ENCODE assay signal across 20 cellular contexts in genomic region chrX:9598344-9598743, GRCh38.
A peak's percentile ranks its signal among the peaks of the same experiment; 100 is the strongest.
DNase-seq lines count a peak whose midpoint lies in the region; ATAC-seq, FAIRE-seq and TF ChIP-seq lines count a peak whose summit lies in the region.
"Had no signal": no experiment of that assay in that cellular context is flagged by ENCODE, and none has a peak within 500 bp of the region (broad histone marks: within the 10 kb centered on the region; RNA-seq: fewer than 3 reads in every experiment).

No MANE protein-coding gene starts in this region.

- FAIRE-seq in endothelial cell of umbilical vein (lab: Jason Lieb, UNC) (no peak), RCC 7860 (lab: Jason Lieb, UNC) (no peak)

- H3K36me3 ChIP-seq in endothelial cell of umbilical vein (ENCODE audit: control insufficient read depth in 2 of 2, extremely low read depth in 1 of 2, insufficient read depth in 2 of 2, low read length in 2 of 2) (no peaks in the 10 kb centered on the region), stomach (no peaks in the 10 kb centered on the region)
- H3K36me3 ChIP-seq: MG63, SJCRH30 had no signal

- H4K20me1 ChIP-seq in endothelial cell of umbilical vein (replicated peaks; ENCODE audit: control insufficient read depth, extremely low read depth, insufficient read depth, low read length) = no peaks in the 10 kb centered on the region

- H3K9me1 ChIP-seq in endothelial cell of umbilical vein (replicated peaks; ENCODE audit: control insufficient read depth, extremely low read depth, insufficient read depth, low read length) = no peaks in the 10 kb centered on the region

- TF ChIP-seq POLR2A in endothelial cell of umbilical vein (IDR thresholded peaks at IDR 0.05; ENCODE audit: low read depth, low read length) (no peak), stomach (IDR thresholded peaks at IDR 0.05) (no peak)

- peaks cover 6% of the 10 kb centered on the region for H3K36me3 Mint-ChIP-seq in activated naive CD8-positive, alpha-beta T cell treated with anti-CD3 and anti-CD28 coated beads for 36 hours

- no peak for ATAC-seq in GM18870 (IDR thresholded peaks at IDR 0.05; ENCODE audit: unreplicated experiment)
- ATAC-seq: PC-3 had no signal

- H3K4me1 Mint-ChIP-seq in activated naive CD8-positive, alpha-beta T cell treated with anti-CD3 and anti-CD28 coated beads for 36 hours = peaks cover 2% of the 10 kb centered on the region

- intact Hi-C loops in endothelial cell of umbilical vein (cut with micrococcal nuclease) = no loop called here
- intact Hi-C loops in stomach (cut with DNase I; ENCODE audit: low total_unique reads) = no loop called here

- H3K27ac Mint-ChIP-seq in activated naive CD8-positive, alpha-beta T cell treated with anti-CD3 and anti-CD28 coated beads for 36 hours = no peak overlapping the region
- H3K27ac Mint-ChIP-seq: H9 had no signal

- TF ChIP-seq CTCF in VCaP (conservative IDR thresholded peaks at IDR 0.05) = no peak
- no peak for TF ChIP-seq CTCF in endothelial cell of umbilical vein (IDR thresholded peaks at IDR 0.05; ENCODE audit: extremely low read depth in 1 of 2, insufficient read depth in 1 of 2, low read depth in 1 of 2, low read length in 2 of 2)
- no peak for TF ChIP-seq CTCF in stomach (IDR thresholded peaks at IDR 0.05)

- H3K9ac ChIP-seq in endothelial cell of umbilical vein (replicated peaks; ENCODE audit: extremely low read depth, insufficient read depth, low read length) = no peak overlapping the region

- DNase-seq in M059J (ENCODE audit: low read depth) = peak; percentile 15
- peak; percentile 2 for DNase-seq in endothelial cell of umbilical vein (ENCODE audit: low read depth, low spot score)
- peak; percentile 71 for DNase-seq in stomach
- DNase-seq in RCC 7860 (ENCODE audit: low spot score) = no peak
- DNase-seq in activated naive CD8-positive, alpha-beta T cell treated with anti-CD3 and anti-CD28 coated beads for 36 hours = no peak
- DNase-seq: AML-193, DMS79 treated with DMSO at 0.1 percent for 48 hours, H9, IMR-90, MG63, NCI-H1092, NCI-H146, NCI-H2029 treated with DMSO at 0.1 percent for 48 hours, NCI-H510A, NCI-H82, PC-3, SJCRH30 had no signal

- dilution Hi-C loops in endothelial cell of umbilical vein (cut with MboI; ENCODE audit: extremely low pct_ligation_motif_present, low sequenced_read_pairs) = no loop called here

- TF ChIP-seq EP300 in stomach (IDR thresholded peaks at IDR 0.05) = no peak

- no peaks in the 10 kb centered on the region for H3K79me2 ChIP-seq in endothelial cell of umbilical vein (ENCODE audit: control insufficient read depth, insufficient read depth, low read length)

- H2AFZ ChIP-seq in endothelial cell of umbilical vein (ENCODE audit: low read depth, low read length) = no peak overlapping the region

- BruUV-seq in endothelial cell of umbilical vein (replicated peaks; lab: Mats Ljungman, UMichigan) = no TSS peak

- H3K4me2 ChIP-seq in endothelial cell of umbilical vein (ENCODE audit: insufficient read depth, low read length) = no peak overlapping the region

- CTCF ChIA-PET in endothelial cell of umbilical vein (lab: Charles Lee) = interaction anchor here (0.8 kb wide), 1 partner anchor 19 kb away, joined by 3 read pairs; no protein-coding TSS in a partner anchor

- POLR2A ChIA-PET in endothelial cell of umbilical vein (lab: Charles Lee) = no interaction called here

- H3K9me3 Mint-ChIP-seq in activated naive CD8-positive, alpha-beta T cell treated with anti-CD3 and anti-CD28 coated beads for 36 hours = no peaks in the 10 kb centered on the region

- H3K4me3 Mint-ChIP-seq in activated naive CD8-positive, alpha-beta T cell treated with anti-CD3 and anti-CD28 coated beads for 36 hours = no peak overlapping the region
- H3K4me3 Mint-ChIP-seq: H9 had no signal

- WGBS in stomach, 5 donors = 33 to 61% (median 47%) methylated on average over 6 to 7 of the region's 7 CpGs

- no peak overlapping the region for H3K4me3 ChIP-seq in endothelial cell of umbilical vein (replicated peaks in 1 of 3; ENCODE audit: insufficient read depth in 1 of 3, low read depth in 1 of 3, low read length in 3 of 3)
- no peak overlapping the region for H3K4me3 ChIP-seq in stomach
- H3K4me3 ChIP-seq: MG63, SJCRH30 had no signal

- H3K27ac ChIP-seq in VCaP = peak overlapping the region; percentile 38
- no peak overlapping the region for H3K27ac ChIP-seq in endothelial cell of umbilical vein (ENCODE audit: insufficient read depth, low read depth, low read length)
- no peak overlapping the region for H3K27ac ChIP-seq in stomach
- H3K27ac ChIP-seq: C4-2B, SJCRH30 had no signal

- no peaks in the 10 kb centered on the region for H3K27me3 Mint-ChIP-seq in activated naive CD8-positive, alpha-beta T cell treated with anti-CD3 and anti-CD28 coated beads for 36 hours

- H3K9me3 ChIP-seq in endothelial cell of umbilical vein (replicated peaks; ENCODE audit: control insufficient read depth, insufficient read depth, low read length) (no peaks in the 10 kb centered on the region), stomach (no peaks in the 10 kb centered on the region)
- H3K9me3 ChIP-seq: MG63, SJCRH30 had no signal

- no peaks in the 10 kb centered on the region for H3K27me3 ChIP-seq in endothelial cell of umbilical vein (ENCODE audit: control insufficient read depth in 2 of 2, insufficient read depth in 2 of 2, low read length in 2 of 2)
- H3K27me3 ChIP-seq in stomach = no peaks in the 10 kb centered on the region
- H3K27me3 ChIP-seq: MG63, SJCRH30 had no signal

- H3K4me1 ChIP-seq in endothelial cell of umbilical vein (ENCODE audit: control insufficient read depth, extremely low read depth, insufficient read depth, low read length) (no peaks in the 10 kb centered on the region), stomach (no peaks in the 10 kb centered on the region)

TF ChIP-seq in endothelial cell of umbilical vein, 7 proteins besides CTCF, POLR2A, EP300 and RAD21:
- TF ChIP-seq EZH2 (IDR thresholded peaks at IDR 0.05; ENCODE audit: borderline replicate concordance, low read depth, low read length, severe bottlenecking) (no peak), MYC (IDR thresholded peaks at IDR 0.05; ENCODE audit: low read depth, low read length) (no peak), FOS (IDR thresholded peaks at IDR 0.05; ENCODE audit: borderline replicate concordance, insufficient read depth, low read length) (no peak), POLR2AphosphoS5 (IDR thresholded peaks at IDR 0.05; ENCODE audit: insufficient read depth, low read depth, low read length) (no peak), GATA2 (IDR thresholded peaks at IDR 0.05; ENCODE audit: insufficient read depth, insufficient read length, low read depth, low read length) (no peak), MAX (IDR thresholded peaks at IDR 0.05; ENCODE audit: insufficient read depth, insufficient read length) (no peak), JUN (IDR thresholded peaks at IDR 0.05; ENCODE audit: borderline replicate concordance, insufficient read depth, insufficient read length, low read depth) (no peak)

Comparison
In these comparisons a context has a peak if more than half of its experiments do, and no peak if none do; other contexts are left out.
1. DNase-seq: peak in M059J (single experiment), endothelial cell of umbilical vein (single experiment) and stomach (single experiment); none in RCC 7860 (single experiment) and activated naive CD8-positive, alpha-beta T cell treated with anti-CD3 and anti-CD28 coated beads for 36 hours (single experiment).